Comparison of ENCODE assay signal across 1 cellular context in genomic region chr1:186511761-186512637, GRCh38.
TF ChIP-seq lines count a peak whose summit lies in the region.

No MANE protein-coding gene starts in this region.

TF ChIP-seq in H1, 55 proteins besides CTCF, POLR2A, EP300 and RAD21 (continued from another document):
- TF ChIP-seq USF2 (IDR thresholded peaks at IDR 0.05; ENCODE audit: low read length), result no peak
